1 cellular context compared by ENCODE assay signal in genomic region chr1:166700696-166701095, GRCh38.
TF ChIP-seq lines count a peak whose summit lies in the region.

No MANE protein-coding gene starts in this region.

TF ChIP-seq in K562, 482 proteins besides CTCF, POLR2A, EP300 and RAD21 (continued from another document and continues in another):
- TF ChIP-seq, protein P1, sequence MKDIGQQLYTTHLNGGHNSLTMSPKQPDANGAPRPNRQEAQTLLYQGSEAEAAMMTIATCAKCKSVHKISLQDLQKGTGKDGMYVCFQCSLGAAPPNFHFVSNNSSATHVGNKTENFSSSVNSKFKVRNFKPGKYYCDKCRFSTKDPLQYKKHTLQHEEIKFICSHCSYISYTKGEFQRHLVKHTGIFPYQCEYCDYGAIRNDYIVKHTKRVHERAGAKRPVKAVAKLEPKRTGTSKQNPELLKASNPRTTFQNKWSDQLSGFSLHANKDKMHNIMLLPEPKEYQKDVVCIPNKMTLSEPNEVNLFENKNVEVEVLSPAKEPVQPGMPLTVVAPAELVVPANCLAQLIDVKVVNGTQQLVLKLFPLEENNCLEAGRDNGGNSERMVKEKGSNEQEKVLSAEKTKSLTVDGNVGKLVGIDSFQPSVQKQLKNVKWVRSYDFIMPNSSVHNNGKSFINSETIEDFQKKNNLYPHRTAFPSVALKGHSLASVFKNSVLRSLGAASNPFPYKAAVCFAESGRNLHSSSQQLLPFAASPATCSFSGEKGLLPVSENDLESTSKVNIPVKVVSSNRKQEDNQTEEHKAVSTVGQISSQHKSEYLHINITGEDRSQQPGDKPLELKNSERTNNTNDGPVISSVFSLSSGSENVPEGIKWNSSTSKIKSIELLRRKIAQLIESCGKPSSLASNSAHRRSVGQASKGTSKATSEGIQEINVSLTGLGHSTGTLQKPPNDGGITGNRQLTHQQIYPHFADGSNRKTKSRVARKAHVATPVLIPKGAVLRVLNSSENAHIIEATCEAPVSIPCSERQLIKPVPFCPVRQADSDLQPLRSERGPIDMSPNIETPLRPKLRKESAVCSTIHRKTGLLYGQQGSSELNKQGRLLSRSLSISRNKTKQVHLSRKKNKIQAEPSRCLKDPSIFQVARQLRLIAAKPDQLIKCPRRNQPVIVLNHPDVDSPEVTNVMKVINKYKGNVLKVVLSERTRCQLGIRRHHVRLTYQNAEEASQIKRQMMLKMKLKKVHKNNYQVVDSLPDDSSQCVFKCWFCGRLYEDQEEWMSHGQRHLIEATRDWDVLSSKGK (CRISPR knock-in tag; IDR thresholded peaks at IDR 0.05), result no peak
- TF ChIP-seq HSF4 (CRISPR knock-in tag; IDR thresholded peaks at IDR 0.05; ENCODE audit: borderline replicate concordance), result no peak
- peak; percentile 55; the same call in 1 of the 2 replicates for TF ChIP-seq SOX6 (IDR thresholded peaks at IDR 0.05)
- TF ChIP-seq GATA2 (CRISPR knock-in tag; IDR thresholded peaks at IDR 0.05), result no peak
- peak; percentile 57 for TF ChIP-seq MEIS2 (IDR thresholded peaks at IDR 0.05; ENCODE audit: partially characterized antibody)
- TF ChIP-seq CBX5 (IDR thresholded peaks at IDR 0.05; ENCODE audit: borderline replicate concordance, low read depth), result no peak
- no peak for TF ChIP-seq BHLHE40 (IDR thresholded peaks at IDR 0.05; ENCODE audit: low read length)
- no peak for TF ChIP-seq KLF13 (tag; IDR thresholded peaks at IDR 0.05; ENCODE audit: borderline replicate concordance, low read depth)
- TF ChIP-seq TCF3 (CRISPR knock-in tag; IDR thresholded peaks at IDR 0.05), result peak; percentile 73
- TF ChIP-seq, protein P2, sequence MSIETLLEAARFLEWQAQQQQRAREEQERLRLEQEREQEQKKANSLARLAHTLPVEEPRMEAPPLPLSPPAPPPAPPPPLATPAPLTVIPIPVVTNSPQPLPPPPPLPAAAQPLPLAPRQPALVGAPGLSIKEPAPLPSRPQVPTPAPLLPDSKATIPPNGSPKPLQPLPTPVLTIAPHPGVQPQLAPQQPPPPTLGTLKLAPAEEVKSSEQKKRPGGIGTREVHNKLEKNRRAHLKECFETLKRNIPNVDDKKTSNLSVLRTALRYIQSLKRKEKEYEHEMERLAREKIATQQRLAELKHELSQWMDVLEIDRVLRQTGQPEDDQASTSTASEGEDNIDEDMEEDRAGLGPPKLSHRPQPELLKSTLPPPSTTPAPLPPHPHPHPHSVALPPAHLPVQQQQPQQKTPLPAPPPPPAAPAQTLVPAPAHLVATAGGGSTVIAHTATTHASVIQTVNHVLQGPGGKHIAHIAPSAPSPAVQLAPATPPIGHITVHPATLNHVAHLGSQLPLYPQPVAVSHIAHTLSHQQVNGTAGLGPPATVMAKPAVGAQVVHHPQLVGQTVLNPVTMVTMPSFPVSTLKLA (conservative IDR thresholded peaks at IDR 0.05), result no peak
- TF ChIP-seq JUND (IDR thresholded peaks at IDR 0.05; ENCODE audit: borderline replicate concordance, low read depth, low read length), result peak; percentile 24; the same call in 1 of the 2 replicates
- TF ChIP-seq JUND (tag; IDR thresholded peaks at IDR 0.05; ENCODE audit: borderline replicate concordance, low read depth, low read length), result peak; percentile 84
- TF ChIP-seq CEBPG (CRISPR knock-in tag; IDR thresholded peaks at IDR 0.05), result no peak
- no peak for TF ChIP-seq CEBPG (tag; conservative IDR thresholded peaks at IDR 0.05 in 1 of 2, IDR thresholded peaks at IDR 0.05 in 1 of 2)
- TF ChIP-seq ELK3 (CRISPR knock-in tag; IDR thresholded peaks at IDR 0.05), result no peak
- TF ChIP-seq ZNF395 (CRISPR knock-in tag; IDR thresholded peaks at IDR 0.05), result no peak
- peak; percentile 16; the same call in 1 of the 2 replicates for TF ChIP-seq NCOR1 (IDR thresholded peaks at IDR 0.05)
- TF ChIP-seq TAL1 (IDR thresholded peaks at IDR 0.05), result peak; percentile 65
- TF ChIP-seq ZNF316 (IDR thresholded peaks at IDR 0.05), result peak; percentile 96
- TF ChIP-seq NR2C2 (CRISPR knock-in tag; IDR thresholded peaks at IDR 0.05), result no peak
- TF ChIP-seq NR2C2 (tag; IDR thresholded peaks at IDR 0.05), result no peak
- TF ChIP-seq ADNP (tag; IDR thresholded peaks at IDR 0.05), result no peak
- no peak for TF ChIP-seq ZBTB7A (IDR thresholded peaks at IDR 0.05; ENCODE audit: borderline replicate concordance, control insufficient read depth, low read depth, low read length)
- TF ChIP-seq DNMT1 (IDR thresholded peaks at IDR 0.05), result no peak
- TF ChIP-seq, protein P3, sequence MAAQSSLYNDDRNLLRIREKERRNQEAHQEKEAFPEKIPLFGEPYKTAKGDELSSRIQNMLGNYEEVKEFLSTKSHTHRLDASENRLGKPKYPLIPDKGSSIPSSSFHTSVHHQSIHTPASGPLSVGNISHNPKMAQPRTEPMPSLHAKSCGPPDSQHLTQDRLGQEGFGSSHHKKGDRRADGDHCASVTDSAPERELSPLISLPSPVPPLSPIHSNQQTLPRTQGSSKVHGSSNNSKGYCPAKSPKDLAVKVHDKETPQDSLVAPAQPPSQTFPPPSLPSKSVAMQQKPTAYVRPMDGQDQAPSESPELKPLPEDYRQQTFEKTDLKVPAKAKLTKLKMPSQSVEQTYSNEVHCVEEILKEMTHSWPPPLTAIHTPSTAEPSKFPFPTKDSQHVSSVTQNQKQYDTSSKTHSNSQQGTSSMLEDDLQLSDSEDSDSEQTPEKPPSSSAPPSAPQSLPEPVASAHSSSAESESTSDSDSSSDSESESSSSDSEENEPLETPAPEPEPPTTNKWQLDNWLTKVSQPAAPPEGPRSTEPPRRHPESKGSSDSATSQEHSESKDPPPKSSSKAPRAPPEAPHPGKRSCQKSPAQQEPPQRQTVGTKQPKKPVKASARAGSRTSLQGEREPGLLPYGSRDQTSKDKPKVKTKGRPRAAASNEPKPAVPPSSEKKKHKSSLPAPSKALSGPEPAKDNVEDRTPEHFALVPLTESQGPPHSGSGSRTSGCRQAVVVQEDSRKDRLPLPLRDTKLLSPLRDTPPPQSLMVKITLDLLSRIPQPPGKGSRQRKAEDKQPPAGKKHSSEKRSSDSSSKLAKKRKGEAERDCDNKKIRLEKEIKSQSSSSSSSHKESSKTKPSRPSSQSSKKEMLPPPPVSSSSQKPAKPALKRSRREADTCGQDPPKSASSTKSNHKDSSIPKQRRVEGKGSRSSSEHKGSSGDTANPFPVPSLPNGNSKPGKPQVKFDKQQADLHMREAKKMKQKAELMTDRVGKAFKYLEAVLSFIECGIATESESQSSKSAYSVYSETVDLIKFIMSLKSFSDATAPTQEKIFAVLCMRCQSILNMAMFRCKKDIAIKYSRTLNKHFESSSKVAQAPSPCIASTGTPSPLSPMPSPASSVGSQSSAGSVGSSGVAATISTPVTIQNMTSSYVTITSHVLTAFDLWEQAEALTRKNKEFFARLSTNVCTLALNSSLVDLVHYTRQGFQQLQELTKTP (IDR thresholded peaks at IDR 0.05; ENCODE audit: low read depth in 1 of 2, partially characterized antibody in 2 of 2), result no peak
- TF ChIP-seq BACH1 (tag; IDR thresholded peaks at IDR 0.05), result 0 out of 2 replicates have a peak, but pooled peaks have one; percentile 28
- TF ChIP-seq C11orf30 (IDR thresholded peaks at IDR 0.05; ENCODE audit: low read depth), result peak; percentile 85
- peak; percentile 68; the same call in 1 of the 2 replicates for TF ChIP-seq CHAMP1 (IDR thresholded peaks at IDR 0.05)
- no peak for TF ChIP-seq CBX2 (IDR thresholded peaks at IDR 0.05; ENCODE audit: insufficient read depth, low read length, poor library complexity, severe bottlenecking)
- TF ChIP-seq ZNF140 (CRISPR knock-in tag; IDR thresholded peaks at IDR 0.05), result no peak
- no peak for TF ChIP-seq U2AF2 (optimal IDR thresholded peaks at IDR 0.05; ENCODE audit: low read depth, low read length)
- TF ChIP-seq MAFK (IDR thresholded peaks at IDR 0.05; ENCODE audit: low read length), result peak; percentile 68
- peak; percentile 82 for TF ChIP-seq EGR1 (conservative IDR thresholded peaks at IDR 0.05)
- no peak for TF ChIP-seq ARHGAP35 (IDR thresholded peaks at IDR 0.05; ENCODE audit: partially characterized antibody)
- TF ChIP-seq, protein P4, sequence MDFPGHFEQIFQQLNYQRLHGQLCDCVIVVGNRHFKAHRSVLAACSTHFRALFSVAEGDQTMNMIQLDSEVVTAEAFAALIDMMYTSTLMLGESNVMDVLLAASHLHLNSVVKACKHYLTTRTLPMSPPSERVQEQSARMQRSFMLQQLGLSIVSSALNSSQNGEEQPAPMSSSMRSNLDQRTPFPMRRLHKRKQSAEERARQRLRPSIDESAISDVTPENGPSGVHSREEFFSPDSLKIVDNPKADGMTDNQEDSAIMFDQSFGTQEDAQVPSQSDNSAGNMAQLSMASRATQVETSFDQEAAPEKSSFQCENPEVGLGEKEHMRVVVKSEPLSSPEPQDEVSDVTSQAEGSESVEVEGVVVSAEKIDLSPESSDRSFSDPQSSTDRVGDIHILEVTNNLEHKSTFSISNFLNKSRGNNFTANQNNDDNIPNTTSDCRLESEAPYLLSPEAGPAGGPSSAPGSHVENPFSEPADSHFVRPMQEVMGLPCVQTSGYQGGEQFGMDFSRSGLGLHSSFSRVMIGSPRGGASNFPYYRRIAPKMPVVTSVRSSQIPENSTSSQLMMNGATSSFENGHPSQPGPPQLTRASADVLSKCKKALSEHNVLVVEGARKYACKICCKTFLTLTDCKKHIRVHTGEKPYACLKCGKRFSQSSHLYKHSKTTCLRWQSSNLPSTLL (IDR thresholded peaks at IDR 0.05), result no peak
- no peak for TF ChIP-seq GTF2F1 (IDR thresholded peaks at IDR 0.05; ENCODE audit: low read depth, low read length)
- no peak for TF ChIP-seq BCL6 (CRISPR knock-in tag; IDR thresholded peaks at IDR 0.05)
- no peak for TF ChIP-seq HOXB6 (CRISPR knock-in tag; IDR thresholded peaks at IDR 0.05; ENCODE audit: borderline replicate concordance)
- TF ChIP-seq REST (CRISPR knock-in tag; IDR thresholded peaks at IDR 0.05; ENCODE audit: low read depth), result no peak
- peak; percentile 70 for TF ChIP-seq CTBP1 (IDR thresholded peaks at IDR 0.05; ENCODE audit: borderline replicate concordance)
- peak; percentile 33; the same call in 1 of the 2 replicates for TF ChIP-seq SMARCE1 (IDR thresholded peaks at IDR 0.05)
